9 cellular contexts compared by ENCODE assay signal in the genomic region with DNA sequence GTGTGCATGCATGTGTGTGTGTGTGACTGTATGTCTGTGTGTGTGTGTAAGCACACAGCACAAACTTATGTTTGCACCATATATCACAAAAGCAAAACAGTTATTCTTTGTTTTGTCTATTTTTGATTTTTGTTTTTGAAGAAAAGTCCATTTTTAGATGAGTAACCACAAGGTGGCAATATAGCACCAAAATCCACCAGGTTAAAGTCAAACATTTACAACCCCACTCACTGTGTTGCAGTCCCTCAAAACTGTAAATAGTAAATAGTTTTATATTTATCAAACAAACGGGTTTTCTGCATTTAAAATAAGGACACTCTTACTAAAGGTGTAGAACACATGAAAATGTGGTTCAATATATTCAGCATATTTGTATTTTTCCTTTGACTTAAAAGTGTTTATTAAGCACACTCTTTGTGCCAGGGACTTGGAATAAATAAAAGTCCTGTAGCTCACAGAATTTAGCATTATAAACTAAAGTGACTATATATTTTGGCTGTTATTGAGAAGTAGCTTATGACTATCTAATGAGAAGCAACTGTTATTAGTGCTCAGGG.
DNase-seq lines count a peak whose midpoint lies in the region; ATAC-seq lines count a peak whose summit lies in the region.
"Had no signal": no experiment of that assay in that cellular context is flagged by ENCODE, and none has a peak within 500 bp of the region (broad histone marks: within the 10 kb centered on the region; RNA-seq: fewer than 3 reads in every experiment).

No MANE protein-coding gene starts in this region.

- no peaks in the 10 kb centered on the region for H3K27me3 Mint-ChIP-seq in naive thymus-derived CD4-positive, alpha-beta T cell

- H3K27ac Mint-ChIP-seq in naive thymus-derived CD4-positive, alpha-beta T cell: no peak overlapping the region

- no peaks in the 10 kb centered on the region for H3K36me3 ChIP-seq in naive thymus-derived CD4-positive, alpha-beta T cell (ENCODE audit: control insufficient read depth in 2 of 3, insufficient read depth in 3 of 3, low read length in 3 of 3)

- no peak overlapping the region for H3K27ac ChIP-seq in naive thymus-derived CD4-positive, alpha-beta T cell (ENCODE audit: low read depth, low read length)

- DNase-seq in DMS114 treated with DMSO at 0.1 percent for 48 hours (lab: John Stamatoyannopoulos, UW; ENCODE audit: unreplicated experiment): peak; percentile 22
- peak; percentile 11 for DNase-seq in SW480 (ENCODE audit: low spot score)
- peak; percentile 68 for DNase-seq in inferior parietal cortex (ENCODE audit: extremely low spot score)
- no peak for DNase-seq in naive thymus-derived CD4-positive, alpha-beta T cell
- DNase-seq in OCI-M2 (lab: John Stamatoyannopoulos, UW; ENCODE audit: unreplicated experiment): no peak
- DNase-seq in NCI-H2107 (lab: John Stamatoyannopoulos, UW): no peak

- CTCF ChIA-PET in naive thymus-derived CD4-positive, alpha-beta T cell (lab: Charles Lee): no interaction called here

- no peak overlapping the region for H3K4me3 Mint-ChIP-seq in naive thymus-derived CD4-positive, alpha-beta T cell

- no peaks in the 10 kb centered on the region for H3K9me3 ChIP-seq in naive thymus-derived CD4-positive, alpha-beta T cell (ENCODE audit: control insufficient read depth in 2 of 3, low read length in 3 of 3)
- H3K9me3 ChIP-seq: mucosa of descending colon had no signal

- intact Hi-C loops in naive thymus-derived CD4-positive, alpha-beta T cell (cut with micrococcal nuclease): loop anchor here in 1 of 2 donors (5.0 kb wide), 1 partner anchor 442 kb away; no protein-coding TSS in a partner anchor

- no peaks in the 10 kb centered on the region for H3K36me3 Mint-ChIP-seq in naive thymus-derived CD4-positive, alpha-beta T cell

- H3K9me3 Mint-ChIP-seq in naive thymus-derived CD4-positive, alpha-beta T cell: peaks cover 0 to 6% (median 0%) of the 10 kb centered on the region in 11 donors

- H3K4me1 Mint-ChIP-seq in naive thymus-derived CD4-positive, alpha-beta T cell: no peaks in the 10 kb centered on the region

- ATAC-seq in HG02678 (IDR thresholded peaks at IDR 0.05; ENCODE audit: unreplicated experiment): peak; percentile 47
- ATAC-seq in naive thymus-derived CD4-positive, alpha-beta T cell: no peak
- ATAC-seq in HG03378 (IDR thresholded peaks at IDR 0.05; ENCODE audit: unreplicated experiment): no peak
- ATAC-seq: mucosa of descending colon had no signal

- no peaks in the 10 kb centered on the region for H3K27me3 ChIP-seq in naive thymus-derived CD4-positive, alpha-beta T cell (ENCODE audit: control insufficient read depth in 2 of 2, insufficient read depth in 2 of 2, low read length in 2 of 2)

- H3K4me3 ChIP-seq in naive thymus-derived CD4-positive, alpha-beta T cell (ENCODE audit: low read length): no peak overlapping the region
- H3K4me3 ChIP-seq: mucosa of descending colon had no signal

- H3K4me1 ChIP-seq in naive thymus-derived CD4-positive, alpha-beta T cell (ENCODE audit: control insufficient read depth in 2 of 2, insufficient read depth in 2 of 2, low read length in 2 of 2): no peaks in the 10 kb centered on the region

- POLR2A ChIA-PET in naive thymus-derived CD4-positive, alpha-beta T cell (lab: Charles Lee): no interaction called here

Comparison
In these comparisons a context has a peak if more than half of its experiments do, and no peak if none do; other contexts are left out.
1. DNase-seq: peak in DMS114 treated with DMSO at 0.1 percent for 48 hours (single experiment), SW480 (single experiment) and inferior parietal cortex (single experiment); none in naive thymus-derived CD4-positive, alpha-beta T cell (0 of 9), OCI-M2 (single experiment) and NCI-H2107 (single experiment).